In the genomic region with DNA sequence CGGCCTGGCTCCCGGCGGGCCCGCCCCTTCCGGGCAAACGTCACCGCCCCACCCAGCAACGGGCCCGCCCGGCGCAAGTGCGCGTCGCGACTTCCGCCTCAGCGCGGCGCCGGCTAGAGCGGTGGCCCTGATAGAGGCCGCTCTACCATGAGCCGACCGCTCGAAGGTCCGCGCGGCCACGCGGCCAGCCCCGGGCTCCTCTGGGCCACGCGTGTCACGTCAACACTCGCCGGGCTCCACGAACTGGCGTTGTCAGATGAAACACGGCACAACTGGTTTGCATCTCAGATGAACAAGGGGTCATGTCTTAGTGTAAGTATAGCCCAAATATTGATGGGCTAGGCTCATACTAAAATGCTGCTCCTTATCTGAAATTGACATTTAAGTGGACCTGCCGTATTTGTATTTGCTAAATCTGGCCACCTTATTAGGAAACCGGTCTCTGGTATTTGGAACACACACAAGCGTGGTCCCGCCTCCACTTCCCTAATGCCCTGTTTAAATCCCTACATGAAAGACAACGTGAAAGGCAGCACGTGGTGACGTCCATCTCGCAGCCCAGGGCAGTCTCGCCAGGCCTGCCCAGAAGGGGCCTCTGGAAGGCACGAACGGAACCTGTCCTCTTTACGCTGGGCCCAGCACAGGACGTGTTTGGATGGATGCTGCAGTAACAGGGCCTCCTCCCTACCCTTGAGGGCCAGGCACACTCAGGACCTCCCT, we compare ENCODE assay signal across 8 cellular contexts. TPM values are rescaled to one million over a fixed set of nuclear protein-coding genes. Genes with fewer than 3 reads are reported as not detected.
DNase-seq lines count a peak whose midpoint lies in the region; ATAC-seq and TF ChIP-seq lines count a peak whose summit lies in the region.

Gene ZNF598, minus strand, starts transcription at position 31 of the 720 bp plus-strand sequence.

- no peak for TF ChIP-seq CTCF in AG04450 (IDR thresholded peaks at IDR 0.05; ENCODE audit: low read depth, low read length)
- no peak for TF ChIP-seq CTCF in lung (IDR thresholded peaks at IDR 0.05; ENCODE audit: control extremely low read depth, extremely low read depth)

- ATAC-seq in GM18907 (IDR thresholded peaks at IDR 0.05; ENCODE audit: unreplicated experiment) = peak; percentile 67
- peak; percentile 70 for ATAC-seq in HG03196 (IDR thresholded peaks at IDR 0.05; ENCODE audit: unreplicated experiment)
- peak; percentile 89 for ATAC-seq in lung (ENCODE audit: insufficient read depth, low FRiP score)

- H3K36me3 ChIP-seq in ectodermal cell (ENCODE audit: control insufficient read depth, insufficient read depth, low read length) = no peaks in the 10 kb centered on the region
- H3K36me3 ChIP-seq in lung (ENCODE audit: control insufficient read depth in 2 of 2, insufficient read depth in 2 of 2, low read length in 2 of 2) = peaks cover 0 to 5% of the 10 kb centered on the region in 2 donors

- no peaks in the 10 kb centered on the region; the same call in 1 of the 2 replicates for H3K9me3 ChIP-seq in AG04450 (ENCODE audit: control insufficient read depth, insufficient read depth, low read length)
- H3K9me3 ChIP-seq in ectodermal cell (ENCODE audit: control insufficient read depth, low read length) = no peaks in the 10 kb centered on the region
- no peaks in the 10 kb centered on the region for H3K9me3 ChIP-seq in lung (ENCODE audit: control insufficient read depth in 2 of 2, insufficient read depth in 1 of 2, low read length in 1 of 2)

- H3K27ac Mint-ChIP-seq in activated CD4-positive, alpha-beta memory T cell treated with anti-CD3 and anti-CD28 coated beads for 36 hours = peak within 1 kb of the TSS; percentile 83

- H3K27me3 ChIP-seq in AG04450 (ENCODE audit: control insufficient read depth, insufficient read depth, low read length) (no peaks in the 10 kb centered on the region), ectodermal cell (ENCODE audit: control insufficient read depth, insufficient read depth, low read length, poor library complexity, severe bottlenecking) (no peaks in the 10 kb centered on the region), lung (ENCODE audit: control insufficient read depth, insufficient read depth) (no peaks in the 10 kb centered on the region)

- CTCF ChIA-PET in AG04450 (lab: Charles Lee) = no interaction called here
- CTCF ChIA-PET in activated CD4-positive, alpha-beta memory T cell treated with anti-CD3 and anti-CD28 coated beads for 36 hours (lab: Charles Lee) = interaction anchor here (3.4 kb wide), 1 partner anchor 130 kb away, joined by 14 read pairs; no protein-coding TSS in a partner anchor

- H3K9me3 Mint-ChIP-seq in activated CD4-positive, alpha-beta memory T cell treated with anti-CD3 and anti-CD28 coated beads for 36 hours = no peaks in the 10 kb centered on the region

- 4% methylated on average over 52 of the region's 52 CpGs for WGBS in ectodermal cell, 2 experiments
- 1 to 2% methylated on average over 45 to 52 of the region's 52 CpGs for WGBS in lung, 2 donors

- H3K27ac ChIP-seq in AG04450 (ENCODE audit: low read depth, low read length) (peak within 1 kb of the TSS; percentile 70), ectodermal cell (ENCODE audit: insufficient read depth, low read depth, low read length, poor library complexity, severe bottlenecking) (peak within 1 kb of the TSS; percentile 42), lung (ENCODE audit: low read depth in 1 of 2, low read length in 1 of 2) (peak within 1 kb of the TSS; percentile 87 to 91)

- intact Hi-C loops in activated CD4-positive, alpha-beta memory T cell treated with anti-CD3 and anti-CD28 coated beads for 36 hours (cut with micrococcal nuclease) = loop anchor here (2.0 to 5.0 kb wide), 2 partner anchors 17 to 48 kb away; partner anchors contain the start of gene RPS2

- H3K36me3 Mint-ChIP-seq in activated CD4-positive, alpha-beta memory T cell treated with anti-CD3 and anti-CD28 coated beads for 36 hours = peaks cover 15% of the 10 kb centered on the region

- peaks cover 25% of the 10 kb centered on the region for H3K4me1 ChIP-seq in ectodermal cell (ENCODE audit: control insufficient read depth, insufficient read depth, low read length)
- H3K4me1 ChIP-seq in lung (ENCODE audit: control insufficient read depth in 2 of 2, insufficient read depth in 2 of 2, low read length in 2 of 2) = peaks cover 0 to 31% of the 10 kb centered on the region in 2 donors

- H3K4me1 Mint-ChIP-seq in activated CD4-positive, alpha-beta memory T cell treated with anti-CD3 and anti-CD28 coated beads for 36 hours (ENCODE audit: low read depth) = peaks cover 35% of the 10 kb centered on the region

- POLR2A ChIA-PET in AG04450 (lab: Yijun Ruan, JAX) = interaction anchor here (3.0 kb wide), 1 partner anchor 45 kb away, joined by 13 read pairs; the partner anchor contains the start of gene RPS2
- POLR2A ChIA-PET in activated CD4-positive, alpha-beta memory T cell treated with anti-CD3 and anti-CD28 coated beads for 36 hours (lab: Charles Lee) = no interaction called here

- H3K4me3 Mint-ChIP-seq in activated CD4-positive, alpha-beta memory T cell treated with anti-CD3 and anti-CD28 coated beads for 36 hours = peak within 1 kb of the TSS; percentile 84

- DNase-seq in AG04450 (ENCODE audit: low read depth, low spot score) (no peak), NCI-H526 (lab: John Stamatoyannopoulos, UW) (peak; percentile 18 to 82), lung (ENCODE audit: low spot score) (peak; percentile 70)
- peak; percentile 82 for DNase-seq in activated CD4-positive, alpha-beta memory T cell treated with anti-CD3 and anti-CD28 coated beads for 36 hours
- peak; percentile 22 to 74 (median 52) for DNase-seq in stimulated activated CD4-positive, alpha-beta T cell treated with anti-CD3 and anti-CD28 coated beads, TNF-alpha, amount 100 ng/mL, for 1 hour (ENCODE audit: low read depth in 3 of 3, low spot score in 1 of 3)

- no peaks in the 10 kb centered on the region for H3K27me3 Mint-ChIP-seq in activated CD4-positive, alpha-beta memory T cell treated with anti-CD3 and anti-CD28 coated beads for 36 hours

- H3K4me3 ChIP-seq in AG04450 (ENCODE audit: low read depth, low read length) (peak within 1 kb of the TSS; percentile 64), ectodermal cell (ENCODE audit: insufficient read depth, low read depth, low read length) (peak within 1 kb of the TSS; percentile 95), lung (peak within 1 kb of the TSS; percentile 83)

RNA-seq across cellular contexts. Expression of gene ZNF598, which starts in this region (rescaled TPM):
- polyA plus RNA-seq in AG04450 (2011; rRNA removed) (8.2 and 10.7 TPM in 2 replicates), lung (10 to 100 TPM; 29.1 to 42.8 TPM)
- 7.2 and 7.8 TPM in 2 replicates for polyA minus RNA-seq in AG04450 (2011; rRNA and poly(A)+ RNA removed)
- 10 to 100 TPM; 67.2 to 67.6 TPM for total RNA-seq in activated CD4-positive, alpha-beta memory T cell treated with anti-CD3 and anti-CD28 coated beads for 36 hours
- polyA plus RNA-seq in ectodermal cell (2013, experiment 1 of 4) = 40.8 TPM
- 38.0 TPM for polyA plus RNA-seq in ectodermal cell (2013, experiment 2 of 4)
- 30.5 TPM for polyA plus RNA-seq in ectodermal cell (2013, experiment 3 of 4)
- polyA plus RNA-seq in ectodermal cell (2013, experiment 4 of 4) = 35.0 TPM
- total RNA-seq in lung = 10 to 100 TPM; 13.9 to 49.8 TPM
